In the genomic region with DNA sequence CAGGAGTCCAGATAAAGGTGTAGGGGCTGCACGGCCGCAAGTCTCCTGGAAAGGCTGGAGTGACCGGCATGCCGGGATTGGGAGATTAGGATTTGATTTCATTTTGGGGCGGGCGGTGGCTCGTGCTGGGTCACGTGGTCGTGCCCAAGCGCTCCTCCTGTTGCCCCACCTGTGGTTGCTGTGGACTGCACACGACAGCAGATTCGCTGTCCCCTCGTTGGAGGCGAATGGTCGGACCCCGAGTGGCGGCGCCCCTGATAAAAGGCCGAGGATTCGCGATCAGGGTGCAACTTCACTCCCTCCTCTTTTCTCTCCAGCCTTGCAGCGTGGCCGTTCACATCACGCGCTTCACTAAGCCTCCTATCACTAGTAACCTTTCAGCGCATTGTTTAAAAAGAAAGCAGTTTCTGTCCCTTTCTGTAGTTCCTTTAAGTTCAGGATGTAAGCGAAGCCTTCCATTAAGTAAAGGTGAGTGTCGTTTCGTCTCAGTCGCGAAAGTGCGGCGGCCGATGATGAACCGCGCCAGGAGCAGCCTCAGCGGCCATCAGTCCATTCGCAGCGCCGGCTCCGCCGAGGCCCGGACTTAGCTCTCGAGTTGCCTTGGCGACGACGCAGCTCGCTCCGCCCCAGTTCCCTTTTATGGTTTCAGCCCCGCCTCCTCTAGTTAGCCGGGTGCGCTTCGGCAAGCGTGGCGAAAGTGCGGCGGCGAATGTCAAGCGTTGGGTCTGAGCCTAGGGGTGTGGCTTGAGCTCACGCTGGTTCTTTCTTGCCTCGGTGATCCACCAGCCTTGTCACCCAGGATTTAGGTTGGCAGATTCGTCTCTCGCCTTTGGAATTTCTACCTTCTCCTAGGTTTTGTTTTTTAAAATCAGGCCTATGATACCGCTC, we compare ENCODE assay signal across 1 cellular context.
A peak's percentile ranks its signal among the peaks of the same experiment; 100 is the strongest.
TF ChIP-seq lines count a peak whose summit lies in the region.

No MANE protein-coding gene starts in this region.

TF ChIP-seq in WTC11, 78 proteins besides CTCF, POLR2A, EP300 and RAD21 (continued from another document):
- TF ChIP-seq OVOL2 (CRISPR knock-in tag; IDR thresholded peaks at IDR 0.05; ENCODE audit: borderline replicate concordance) (no peak), FOXK1 (CRISPR knock-in tag; IDR thresholded peaks at IDR 0.05) (peak; percentile 60), TEAD4 (CRISPR knock-in tag; IDR thresholded peaks at IDR 0.05) (no peak), ZNF219 (CRISPR knock-in tag; IDR thresholded peaks at IDR 0.05; ENCODE audit: borderline replicate concordance) (no peak), TP53 (CRISPR knock-in tag; IDR thresholded peaks at IDR 0.05) (no peak)
- TF ChIP-seq, protein P1, sequence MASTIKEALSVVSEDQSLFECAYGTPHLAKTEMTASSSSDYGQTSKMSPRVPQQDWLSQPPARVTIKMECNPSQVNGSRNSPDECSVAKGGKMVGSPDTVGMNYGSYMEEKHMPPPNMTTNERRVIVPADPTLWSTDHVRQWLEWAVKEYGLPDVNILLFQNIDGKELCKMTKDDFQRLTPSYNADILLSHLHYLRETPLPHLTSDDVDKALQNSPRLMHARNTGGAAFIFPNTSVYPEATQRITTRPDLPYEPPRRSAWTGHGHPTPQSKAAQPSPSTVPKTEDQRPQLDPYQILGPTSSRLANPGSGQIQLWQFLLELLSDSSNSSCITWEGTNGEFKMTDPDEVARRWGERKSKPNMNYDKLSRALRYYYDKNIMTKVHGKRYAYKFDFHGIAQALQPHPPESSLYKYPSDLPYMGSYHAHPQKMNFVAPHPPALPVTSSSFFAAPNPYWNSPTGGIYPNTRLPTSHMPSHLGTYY (CRISPR knock-in tag; IDR thresholded peaks at IDR 0.05): no peak
